In the genomic region with DNA sequence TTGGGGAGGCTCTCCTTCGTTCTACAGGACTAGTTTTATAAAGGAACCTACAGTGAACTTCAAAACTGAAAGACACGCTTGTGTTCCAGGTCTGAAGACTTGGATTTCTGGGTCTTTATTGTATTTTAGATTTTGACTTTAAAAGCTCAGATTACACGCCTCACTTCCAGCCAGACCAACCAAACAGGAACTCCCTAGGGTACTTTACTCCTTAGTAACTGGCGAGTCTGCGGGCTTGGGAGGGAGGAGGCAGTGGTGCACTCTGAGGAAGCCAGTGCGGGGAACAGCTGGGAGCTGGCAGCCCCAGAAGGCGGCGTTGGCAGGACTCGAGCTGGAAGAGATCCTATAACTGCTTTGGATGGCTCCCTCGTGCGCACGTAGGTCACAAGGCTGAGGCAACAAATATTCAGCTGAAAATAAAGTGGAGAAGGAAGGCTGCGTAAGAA, we compare ENCODE assay signal across 8 cellular contexts. TPM values are rescaled to one million over a fixed set of nuclear protein-coding genes. Genes with fewer than 3 reads are reported as not detected.
DNase-seq lines count a peak whose midpoint lies in the region; ATAC-seq, FAIRE-seq and TF ChIP-seq lines count a peak whose summit lies in the region.

No MANE protein-coding gene starts in this region.

- H3K27me3 Mint-ChIP-seq in astrocyte (ENCODE audit: low read depth, unreplicated experiment): no peaks in the 10 kb centered on the region

- H3K27me3 ChIP-seq in astrocyte (ENCODE audit: insufficient read depth, low read length) (no peaks in the 10 kb centered on the region), right atrium auricular region (no peaks in the 10 kb centered on the region), parathyroid adenoma (ENCODE audit: control insufficient read depth, insufficient read depth, low read length) (no peaks in the 10 kb centered on the region)

- peak overlapping the region; percentile 82 for H3K4me3 Mint-ChIP-seq in astrocyte (ENCODE audit: unreplicated experiment)

- no peaks in the 10 kb centered on the region for H3K9me3 Mint-ChIP-seq in astrocyte (ENCODE audit: unreplicated experiment)

- H3K9ac ChIP-seq in astrocyte (ENCODE audit: low read length) (peak overlapping the region; percentile 69), parathyroid adenoma (no peak overlapping the region)

- DNase-seq in H4 (ENCODE audit: low spot score) (peak; percentile 57), NCI-H510A treated with DMSO at 0.1 percent for 48 hours (lab: John Stamatoyannopoulos, UW) (peak; percentile 78), astrocyte (ENCODE audit: low read depth) (peak; percentile 63), right atrium auricular region (ENCODE audit: low spot score) (peak; percentile 68)

- no peaks in the 10 kb centered on the region for H3K36me3 Mint-ChIP-seq in astrocyte (ENCODE audit: low read depth, unreplicated experiment)

- TF ChIP-seq CTCF in C4-2B (conservative IDR thresholded peaks at IDR 0.05): no peak
- TF ChIP-seq CTCF in astrocyte (IDR thresholded peaks at IDR 0.05; ENCODE audit: insufficient read depth, low read depth, low read length): no peak
- TF ChIP-seq CTCF in right atrium auricular region (IDR thresholded peaks at IDR 0.05): no peak
- no peak for TF ChIP-seq CTCF in parathyroid adenoma (IDR thresholded peaks at IDR 0.05)

- H3K4me3 ChIP-seq in astrocyte (ENCODE audit: insufficient read depth, low read depth, low read length) (peak overlapping the region; percentile 64), right atrium auricular region (peak overlapping the region; percentile 40 to 54), parathyroid adenoma (ENCODE audit: low read depth, low read length) (peak overlapping the region; percentile 52)

- H2AFZ ChIP-seq in astrocyte (ENCODE audit: low read depth, low read length) (peak overlapping the region; percentile 71), parathyroid adenoma (peak overlapping the region; percentile 83)

- H3K4me1 ChIP-seq in astrocyte (ENCODE audit: insufficient read depth, low read length): peaks cover 3% of the 10 kb centered on the region
- no peaks in the 10 kb centered on the region for H3K4me1 ChIP-seq in right atrium auricular region
- peaks cover 4% of the 10 kb centered on the region for H3K4me1 ChIP-seq in parathyroid adenoma

- H3K36me3 ChIP-seq in astrocyte (ENCODE audit: insufficient read depth, low read length) (no peaks in the 10 kb centered on the region), right atrium auricular region (no peaks in the 10 kb centered on the region), parathyroid adenoma (ENCODE audit: control insufficient read depth, insufficient read depth, low read length) (no peaks in the 10 kb centered on the region)

- H3K27ac Mint-ChIP-seq in astrocyte (ENCODE audit: unreplicated experiment): peak overlapping the region; percentile 66

- no peaks in the 10 kb centered on the region for H4K20me1 ChIP-seq in astrocyte (ENCODE audit: insufficient read depth, low read length)

- peaks cover 8% of the 10 kb centered on the region for H3K4me1 Mint-ChIP-seq in astrocyte (ENCODE audit: low read depth, unreplicated experiment)

- H3K27ac ChIP-seq in C4-2B (peak overlapping the region; percentile 77), astrocyte (ENCODE audit: low read depth, low read length) (peak overlapping the region; percentile 33), right atrium auricular region (peak overlapping the region; percentile 76 to 77), parathyroid adenoma (peak overlapping the region; percentile 92)

- H3K79me2 ChIP-seq in astrocyte (ENCODE audit: insufficient read depth, low read length): no peaks in the 10 kb centered on the region
- no peaks in the 10 kb centered on the region for H3K79me2 ChIP-seq in parathyroid adenoma

- H3K4me2 ChIP-seq in astrocyte (ENCODE audit: low read length) (peak overlapping the region; percentile 84), parathyroid adenoma (ENCODE audit: low read length) (peak overlapping the region; percentile 25)

- no peak for FAIRE-seq in astrocyte (lab: Jason Lieb, UNC)

- ATAC-seq in GM21526 (IDR thresholded peaks at IDR 0.05; ENCODE audit: low FRiP score, unreplicated experiment) (no peak), HG02588 (IDR thresholded peaks at IDR 0.05; ENCODE audit: unreplicated experiment) (no peak)

- H3K9me3 ChIP-seq in astrocyte (ENCODE audit: insufficient read depth, low read depth, low read length): no peaks in the 10 kb centered on the region
- H3K9me3 ChIP-seq in right atrium auricular region: no peaks in the 10 kb centered on the region
- no peaks in the 10 kb centered on the region for H3K9me3 ChIP-seq in parathyroid adenoma (ENCODE audit: control insufficient read depth, low read length)

RNA-seq across cellular contexts. Expression of a gene that starts 0.4 kb away (rescaled TPM):
- total RNA-seq in H4 (2014; rRNA removed; shearing (Covaris generic)): 7.8 and 8.6 TPM in 2 replicates
- 6.5 and 7.5 TPM in 2 replicates for total RNA-seq in astrocyte
- total RNA-seq in right atrium auricular region: 1 to 10 TPM; 5.9 to 9.3 TPM

Comparison
In these comparisons a context has a peak if more than half of its experiments do, and no peak if none do; other contexts are left out.
1. H3K27ac ChIP-seq: peak in every context shown above with its lines; median percentile 92 in parathyroid adenoma; 77 in C4-2B; 76 in right atrium auricular region; 33 in astrocyte.